15 cellular contexts compared by ENCODE assay signal in genomic region chr19:10712754-10713153, GRCh38.
"Had no signal": no experiment of that assay in that cellular context is flagged by ENCODE, and none has a peak within 500 bp of the region (broad histone marks: within the 10 kb centered on the region; RNA-seq: fewer than 3 reads in every experiment).

No MANE protein-coding gene starts in this region.

- DNase-seq: activated B cell treated with CpG ODN at 0.5 μM for 24 hours; activated CD8-positive, alpha-beta memory T cell treated with anti-CD3 and anti-CD28 coated beads, Interleukin-2, amount 10 ng/mL, durations not matched to agents 7 days and 5 days; activated effector memory CD4-positive, alpha-beta T cell treated with anti-CD3 and anti-CD28 coated beads, Interleukin-2, amount 50 U/mL, for 16 hours; activated T-cell treated with anti-CD3 and anti-CD28 coated beads, Interleukin-2, amount 50 U/mL, for 4 hours; amniotic stem cell; erythroblast; occipital lobe; stimulated activated CD4-positive, alpha-beta T cell treated with anti-CD3 and anti-CD28 coated beads, Interleukin-2, amount 100 ng/mL, for 48 hours; stimulated activated naive CD4-positive, alpha-beta T cell treated with Interleukin-2 at 50 U/mL for 16 hours; upper lobe of right lung had no signal

- H3K4me1 ChIP-seq: prostate gland, upper lobe of right lung had no signal

- H3K9me3 ChIP-seq: prostate gland, suprapubic skin, upper lobe of right lung had no signal

- H3K4me3 ChIP-seq: lung, prostate gland, suprapubic skin, upper lobe of right lung had no signal

- H3K27ac ChIP-seq: prostate gland, suprapubic skin, upper lobe of right lung had no signal

- H3K27me3 ChIP-seq: suprapubic skin, upper lobe of right lung had no signal

- ATAC-seq: activated CD8-positive, alpha-beta memory T cell treated with anti-CD3 and anti-CD28 coated beads, Interleukin-2, amount 10 ng/mL, durations not matched to agents 7 days and 5 days; activated naive CD4-positive, alpha-beta T cell treated with anti-CD3 and anti-CD28 coated beads, Interleukin-2, amount 50 U/mL, for 72 hours; activated T-cell treated with anti-CD3 and anti-CD28 coated beads, Interleukin-2, amount 50 U/mL, for 4 hours; natural killer cell treated with Interleukin-12 subunit alpha and Interleukin-12 subunit beta and Interleukin-15 and Interleukin-18, amount 100 ng/mL, for 72 hours; upper lobe of right lung had no signal

- H3K36me3 ChIP-seq: prostate gland, upper lobe of right lung had no signal
